1 cellular context compared by ENCODE assay signal in the genomic region with DNA sequence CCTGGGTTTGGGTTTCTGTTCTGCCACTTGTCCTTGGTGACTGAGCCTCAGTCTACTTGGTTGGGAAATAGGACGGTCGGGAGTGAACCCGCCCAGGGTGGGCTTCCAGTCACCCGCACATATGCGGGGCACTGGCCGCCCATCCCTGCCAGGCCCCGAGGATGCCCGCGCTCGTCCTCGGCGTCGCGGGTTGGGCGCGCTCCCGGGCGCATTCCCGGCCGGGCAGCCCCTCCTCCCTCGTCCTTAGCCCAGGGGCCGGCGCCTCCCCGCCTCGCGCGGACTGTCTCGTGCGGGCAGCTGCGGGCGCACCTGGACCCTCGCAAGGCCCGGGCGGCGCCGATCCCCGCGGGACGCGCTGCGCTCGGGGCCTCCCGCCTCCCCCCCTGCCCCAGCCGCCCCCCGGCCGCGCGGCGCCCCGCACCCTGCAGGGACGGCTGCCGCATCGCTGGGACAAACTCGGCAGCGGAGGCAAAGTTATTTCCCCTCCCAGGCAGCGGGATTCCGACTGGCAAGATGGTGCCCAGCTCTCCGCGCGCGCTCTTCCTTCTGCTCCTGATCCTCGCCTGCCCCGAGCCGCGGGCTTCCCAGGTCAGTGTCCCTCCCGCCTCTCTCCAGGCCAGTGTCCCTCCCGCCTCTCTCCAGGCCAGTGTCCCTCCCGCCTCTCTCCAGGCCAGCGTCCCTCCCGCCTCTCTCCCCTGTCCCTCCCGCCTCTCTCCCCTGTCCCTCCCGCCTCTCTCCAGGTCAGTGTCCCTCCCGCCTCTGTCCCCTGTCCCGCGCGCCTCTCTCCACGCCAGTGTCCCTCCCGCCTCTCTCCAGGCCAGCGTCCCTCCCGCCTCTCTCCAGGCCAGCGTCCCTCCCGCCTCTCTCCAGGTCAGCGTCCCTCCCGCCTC.
TF ChIP-seq lines count a peak whose summit lies in the region.

A gene with protein sequence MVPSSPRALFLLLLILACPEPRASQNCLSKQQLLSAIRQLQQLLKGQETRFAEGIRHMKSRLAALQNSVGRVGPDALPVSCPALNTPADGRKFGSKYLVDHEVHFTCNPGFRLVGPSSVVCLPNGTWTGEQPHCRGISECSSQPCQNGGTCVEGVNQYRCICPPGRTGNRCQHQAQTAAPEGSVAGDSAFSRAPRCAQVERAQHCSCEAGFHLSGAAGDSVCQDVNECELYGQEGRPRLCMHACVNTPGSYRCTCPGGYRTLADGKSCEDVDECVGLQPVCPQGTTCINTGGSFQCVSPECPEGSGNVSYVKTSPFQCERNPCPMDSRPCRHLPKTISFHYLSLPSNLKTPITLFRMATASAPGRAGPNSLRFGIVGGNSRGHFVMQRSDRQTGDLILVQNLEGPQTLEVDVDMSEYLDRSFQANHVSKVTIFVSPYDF (plus strand): TSS at position 243 of the 890 bp plus-strand sequence. CDS start 271 bp downstream, at position 514.

TF ChIP-seq in GM23338, 12 proteins besides CTCF, POLR2A, EP300 and RAD21:
- TF ChIP-seq ZNF462 (CRISPR knock-in tag; IDR thresholded peaks at IDR 0.05) = no peak
- TF ChIP-seq CREB1 (CRISPR knock-in tag; IDR thresholded peaks at IDR 0.05; ENCODE audit: low read depth) = no peak
- TF ChIP-seq POLR2AphosphoS5 (IDR thresholded peaks at IDR 0.05; ENCODE audit: low read depth) = no peak
- no peak for TF ChIP-seq ZNF114 (CRISPR knock-in tag; IDR thresholded peaks at IDR 0.05)
- TF ChIP-seq EZH2 (IDR thresholded peaks at IDR 0.05; ENCODE audit: low read depth, unreplicated experiment) = no peak
- no peak for TF ChIP-seq STAT1 (IDR thresholded peaks at IDR 0.05; ENCODE audit: unreplicated experiment)
- no peak for TF ChIP-seq NANOG (IDR thresholded peaks at IDR 0.05; ENCODE audit: borderline replicate concordance)
- no peak for TF ChIP-seq ZNF331 (CRISPR knock-in tag; IDR thresholded peaks at IDR 0.05; ENCODE audit: low read depth)
- TF ChIP-seq JUNB (IDR thresholded peaks at IDR 0.05; ENCODE audit: unreplicated experiment) = no peak
- TF ChIP-seq, protein P1, sequence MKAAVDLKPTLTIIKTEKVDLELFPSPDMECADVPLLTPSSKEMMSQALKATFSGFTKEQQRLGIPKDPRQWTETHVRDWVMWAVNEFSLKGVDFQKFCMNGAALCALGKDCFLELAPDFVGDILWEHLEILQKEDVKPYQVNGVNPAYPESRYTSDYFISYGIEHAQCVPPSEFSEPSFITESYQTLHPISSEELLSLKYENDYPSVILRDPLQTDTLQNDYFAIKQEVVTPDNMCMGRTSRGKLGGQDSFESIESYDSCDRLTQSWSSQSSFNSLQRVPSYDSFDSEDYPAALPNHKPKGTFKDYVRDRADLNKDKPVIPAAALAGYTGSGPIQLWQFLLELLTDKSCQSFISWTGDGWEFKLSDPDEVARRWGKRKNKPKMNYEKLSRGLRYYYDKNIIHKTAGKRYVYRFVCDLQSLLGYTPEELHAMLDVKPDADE (IDR thresholded peaks at IDR 0.05) = no peak
- TF ChIP-seq, protein P2, sequence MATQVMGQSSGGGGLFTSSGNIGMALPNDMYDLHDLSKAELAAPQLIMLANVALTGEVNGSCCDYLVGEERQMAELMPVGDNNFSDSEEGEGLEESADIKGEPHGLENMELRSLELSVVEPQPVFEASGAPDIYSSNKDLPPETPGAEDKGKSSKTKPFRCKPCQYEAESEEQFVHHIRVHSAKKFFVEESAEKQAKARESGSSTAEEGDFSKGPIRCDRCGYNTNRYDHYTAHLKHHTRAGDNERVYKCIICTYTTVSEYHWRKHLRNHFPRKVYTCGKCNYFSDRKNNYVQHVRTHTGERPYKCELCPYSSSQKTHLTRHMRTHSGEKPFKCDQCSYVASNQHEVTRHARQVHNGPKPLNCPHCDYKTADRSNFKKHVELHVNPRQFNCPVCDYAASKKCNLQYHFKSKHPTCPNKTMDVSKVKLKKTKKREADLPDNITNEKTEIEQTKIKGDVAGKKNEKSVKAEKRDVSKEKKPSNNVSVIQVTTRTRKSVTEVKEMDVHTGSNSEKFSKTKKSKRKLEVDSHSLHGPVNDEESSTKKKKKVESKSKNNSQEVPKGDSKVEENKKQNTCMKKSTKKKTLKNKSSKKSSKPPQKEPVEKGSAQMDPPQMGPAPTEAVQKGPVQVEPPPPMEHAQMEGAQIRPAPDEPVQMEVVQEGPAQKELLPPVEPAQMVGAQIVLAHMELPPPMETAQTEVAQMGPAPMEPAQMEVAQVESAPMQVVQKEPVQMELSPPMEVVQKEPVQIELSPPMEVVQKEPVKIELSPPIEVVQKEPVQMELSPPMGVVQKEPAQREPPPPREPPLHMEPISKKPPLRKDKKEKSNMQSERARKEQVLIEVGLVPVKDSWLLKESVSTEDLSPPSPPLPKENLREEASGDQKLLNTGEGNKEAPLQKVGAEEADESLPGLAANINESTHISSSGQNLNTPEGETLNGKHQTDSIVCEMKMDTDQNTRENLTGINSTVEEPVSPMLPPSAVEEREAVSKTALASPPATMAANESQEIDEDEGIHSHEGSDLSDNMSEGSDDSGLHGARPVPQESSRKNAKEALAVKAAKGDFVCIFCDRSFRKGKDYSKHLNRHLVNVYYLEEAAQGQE (IDR thresholded peaks at IDR 0.05; ENCODE audit: unreplicated experiment) = no peak
- no peak for TF ChIP-seq EZH2phosphoT487 (IDR thresholded peaks at IDR 0.05; ENCODE audit: unreplicated experiment)
TF ChIP-seq in GM23338: peak in this region for 0.
